Comparison of ENCODE assay signal across 14 cellular contexts in the genomic region with DNA sequence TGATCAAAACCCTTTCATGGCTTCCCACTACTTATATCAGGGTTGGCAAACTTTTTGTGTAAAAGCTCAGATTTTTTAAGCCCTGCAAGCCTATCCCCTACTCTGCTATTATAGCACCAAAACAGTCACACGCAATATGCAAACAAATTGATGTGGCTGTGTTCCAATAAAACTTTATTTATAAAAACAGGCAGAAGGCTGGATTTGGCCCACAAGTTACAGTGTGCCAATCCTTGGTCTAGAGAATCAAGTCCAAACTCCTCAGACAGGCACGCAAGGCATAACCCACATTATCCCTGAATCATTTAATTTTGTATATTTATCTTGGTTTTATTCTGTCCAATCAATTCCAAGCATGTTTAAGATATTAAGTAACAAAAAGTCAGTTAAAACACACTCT.
"Had no signal": no experiment of that assay in that cellular context is flagged by ENCODE, and none has a peak within 500 bp of the region (broad histone marks: within the 10 kb centered on the region; RNA-seq: fewer than 3 reads in every experiment).

No MANE protein-coding gene starts in this region.

- ATAC-seq: body of pancreas; pancreas; stimulated activated memory B cell treated with anti-CD40 and anti-IgM and Interleukin-4, amounts not matched to agents 10 μg/mL and 1 μg/mL and 100 μg/mL, for 72 hours had no signal

- H3K27me3 ChIP-seq: body of pancreas, pancreas had no signal

- H3K27ac ChIP-seq: epithelial cell of prostate, pancreas had no signal

- DNase-seq: activated CD4-positive, alpha-beta T cell treated with anti-CD3 and anti-CD28 coated beads, Interleukin-2, amount 10 ng/mL, durations not matched to agents 7 days and 5 days; activated CD4-positive, CD25-positive, alpha-beta regulatory T cell; activated CD8-positive, alpha-beta memory T cell treated with anti-CD3 and anti-CD28 coated beads for 24 hours; activated naive CD4-positive, alpha-beta T cell treated with Interleukin-2 at 50 U/mL for 16 hours; body of pancreas; central memory CD4-positive, alpha-beta T cell; cortex of kidney; effector memory CD4-positive, alpha-beta T cell; pancreas; stimulated activated CD4-positive, alpha-beta T cell treated with anti-CD3 and anti-CD28 coated beads, Interleukin-1b, Interleukin-23, amount 100 ng/mL, for 48 hours; T-helper 2 cell had no signal

- H3K9me3 ChIP-seq: body of pancreas, pancreas had no signal

- H3K4me3 ChIP-seq: body of pancreas, pancreas had no signal

- H3K36me3 ChIP-seq: pancreas had no signal

- FAIRE-seq: pancreas, TTC549 had no signal
